Comparison of ENCODE assay signal across 15 cellular contexts in the genomic region with DNA sequence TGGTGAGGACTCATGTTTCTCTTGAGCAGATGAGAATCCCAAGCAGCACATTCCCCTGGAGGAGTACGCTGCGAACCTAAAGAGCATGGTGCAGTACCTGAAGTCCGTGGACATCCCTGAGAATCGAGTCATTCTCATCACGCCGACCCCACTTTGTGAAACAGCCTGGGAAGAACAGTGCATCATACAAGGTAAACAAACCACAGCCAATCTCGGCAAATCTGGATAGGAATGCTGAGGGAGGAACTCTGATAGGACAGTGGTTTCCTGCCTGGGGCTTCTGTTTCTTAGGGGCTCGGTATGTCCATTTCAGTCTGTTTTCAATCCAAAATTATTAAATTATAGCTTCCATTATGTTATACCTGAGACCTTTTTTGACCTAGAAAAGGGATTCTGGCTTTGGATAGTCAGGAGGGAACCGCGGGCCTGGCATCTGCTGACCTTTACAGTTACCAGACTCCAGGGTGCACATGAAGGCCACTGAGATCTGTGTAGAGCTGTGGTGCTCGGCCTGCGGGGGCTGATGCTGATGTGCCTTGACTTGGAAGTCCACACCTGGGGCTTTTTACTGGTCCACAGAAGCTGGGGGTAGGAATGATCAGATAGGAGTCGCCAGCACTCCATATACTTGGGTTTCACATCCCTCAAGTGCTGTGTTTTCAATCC. TPM values are rescaled to one million over a fixed set of nuclear protein-coding genes. Genes with fewer than 3 reads are reported as not detected.
DNase-seq lines count a peak whose midpoint lies in the region; ATAC-seq, FAIRE-seq and TF ChIP-seq lines count a peak whose summit lies in the region.
"Had no signal": no experiment of that assay in that cellular context is flagged by ENCODE, and none has a peak within 500 bp of the region (broad histone marks: within the 10 kb centered on the region; RNA-seq: fewer than 3 reads in every experiment).

No MANE protein-coding gene starts in this region.

- H3K36me3 ChIP-seq in OCI-LY7 (ENCODE audit: insufficient read depth, low read length) (peaks cover 75% of the 10 kb centered on the region), bronchial epithelial cell (ENCODE audit: control insufficient read depth, insufficient read depth, low read length) (peaks cover 21% of the 10 kb centered on the region), mesodermal cell (ENCODE audit: control insufficient read depth, insufficient read depth, low read length) (peaks cover 59% of the 10 kb centered on the region)

- POLR2A ChIA-PET in OCI-LY7 (lab: Charles Lee): interaction anchor here (0.6 to 2.9 kb wide), 8 partner anchors 11 to 420 kb away, joined by 3 to 10 read pairs (median 3); a partner anchor contains a TSS

- no peaks in the 10 kb centered on the region for H4K20me1 ChIP-seq in OCI-LY7 (ENCODE audit: insufficient read depth, low read length)

- no peak for FAIRE-seq in bronchial epithelial cell (lab: Jason Lieb, UNC)

- intact Hi-C loops in OCI-LY7 (cut with micrococcal nuclease; ENCODE audit: unreplicated experiment): no loop called here

- no peak overlapping the region for H3K4me2 ChIP-seq in OCI-LY7 (ENCODE audit: low read length)
- H3K4me2 ChIP-seq: smooth muscle cell had no signal

- WGBS in mesodermal cell (ENCODE audit: insufficient coverage in 2 of 2), 2 experiments: 90 to 94% methylated on average over 7 to 9 of the region's 13 CpGs

- ATAC-seq in GM18873 (IDR thresholded peaks at IDR 0.05; ENCODE audit: low FRiP score, unreplicated experiment) (no peak), GM19023 (IDR thresholded peaks at IDR 0.05; ENCODE audit: unreplicated experiment) (no peak)

- no peaks in the 10 kb centered on the region for H3K27me3 ChIP-seq in bronchial epithelial cell (ENCODE audit: control insufficient read depth, insufficient read depth, low read length)

- peak; percentile 52 for DNase-seq in Daoy (ENCODE audit: low read depth)
- DNase-seq in OCI-LY7 (ENCODE audit: low spot score): no peak
- peak; percentile 70 for DNase-seq in bronchial epithelial cell (ENCODE audit: low read depth)
- no peak for DNase-seq in ureter (ENCODE audit: low spot score)
- DNase-seq in NCI-H1092 (lab: John Stamatoyannopoulos, UW): no peak
- DNase-seq: activated CD4-positive, alpha-beta T cell treated with anti-CD3 and anti-CD28 coated beads, Interleukin-2, amount 50 U/mL, for 48 hours; DMS153; Kasumi-1; NCI-H1694; NCI-H524; T-helper 9 cell had no signal

- CTCF ChIA-PET in OCI-LY7 (lab: Charles Lee; ENCODE audit: unreplicated experiment): no interaction called here

- peaks cover 46% of the 10 kb centered on the region for H3K4me1 ChIP-seq in OCI-LY7 (ENCODE audit: insufficient read depth, low read length, poor library complexity, severe bottlenecking)
- peaks cover 7% of the 10 kb centered on the region for H3K4me1 ChIP-seq in mesodermal cell (ENCODE audit: control insufficient read depth, insufficient read depth, low read length, poor library complexity, severe bottlenecking)

- no peak overlapping the region for H3K4me3 ChIP-seq in OCI-LY7 (ENCODE audit: low read depth, low read length, poor library complexity, severe bottlenecking)
- no peak overlapping the region for H3K4me3 ChIP-seq in bronchial epithelial cell (ENCODE audit: low read depth, low read length)
- H3K4me3 ChIP-seq in mesodermal cell (ENCODE audit: extremely low read depth, insufficient read depth, low read length, poor library complexity, severe bottlenecking): no peak overlapping the region
- H3K4me3 ChIP-seq: smooth muscle cell had no signal

- H3K27ac ChIP-seq in OCI-LY7 (ENCODE audit: low read depth, low read length, poor library complexity, severe bottlenecking): peak overlapping the region; percentile 75
- peak overlapping the region; percentile 53 for H3K27ac ChIP-seq in mesodermal cell (ENCODE audit: low read depth, low read length, severe bottlenecking)

- H2AFZ ChIP-seq in OCI-LY7 (ENCODE audit: low read length): no peak overlapping the region

- H3K9me2 ChIP-seq in OCI-LY7 (ENCODE audit: insufficient read depth, low read length): no peaks in the 10 kb centered on the region

- TF ChIP-seq CTCF in OCI-LY7 (conservative IDR thresholded peaks at IDR 0.05; ENCODE audit: low read length) (no peak), bronchial epithelial cell (IDR thresholded peaks at IDR 0.05; ENCODE audit: insufficient read depth, low read length, severe bottlenecking) (no peak)

- no TSS peak for BruUV-seq in OCI-LY7 (replicated peaks; lab: Mats Ljungman, UMichigan)

- H3K79me2 ChIP-seq in OCI-LY7 (ENCODE audit: insufficient read depth, low read depth, low read length): no peaks in the 10 kb centered on the region

- H3K9me3 ChIP-seq in OCI-LY7 (ENCODE audit: low read length) (no peaks in the 10 kb centered on the region), mesodermal cell (ENCODE audit: control insufficient read depth, low read length) (peaks cover 6% of the 10 kb centered on the region)

RNA-seq across cellular contexts. Expression of a gene that starts 7.0 kb away (rescaled TPM):
- total RNA-seq in Daoy (2014; rRNA removed; shearing (Covaris generic)): 34.6 and 38.1 TPM in 2 replicates
- total RNA-seq in OCI-LY7 (2014; rRNA removed; shearing (Covaris generic)): 0.66 and 0.98 TPM in 2 replicates
- total RNA-seq in OCI-LY7 (2022) (3.8 and 7.0 TPM in 2 replicates), bronchial epithelial cell (66.3 and 68.7 TPM in 2 replicates), ureter (51.8 TPM)
- polyA plus RNA-seq in mesodermal cell (2013, experiment 1 of 2): 20.6 TPM
- polyA plus RNA-seq in mesodermal cell (2013, experiment 2 of 2): 18.0 TPM

RNA-seq across cellular contexts. Expression of a gene that starts 57.9 kb away (rescaled TPM):
- total RNA-seq in Daoy (2014; rRNA removed; shearing (Covaris generic)): 95.6 and 164 TPM in 2 replicates
- 52.0 and 54.5 TPM in 2 replicates for total RNA-seq in OCI-LY7 (2014; rRNA removed; shearing (Covaris generic))
- total RNA-seq in OCI-LY7 (2022) (88.3 and 95.2 TPM in 2 replicates), bronchial epithelial cell (42.4 and 50.8 TPM in 2 replicates), ureter (33.2 TPM)
- polyA plus RNA-seq in mesodermal cell (2013, experiment 1 of 2): 77.3 TPM
- polyA plus RNA-seq in mesodermal cell (2013, experiment 2 of 2): 76.0 TPM

RNA-seq across cellular contexts. Expression of a gene that starts 58.1 kb away (rescaled TPM):
- 34.5 and 44.4 TPM in 2 replicates for total RNA-seq in Daoy (2014; rRNA removed; shearing (Covaris generic))
- total RNA-seq in OCI-LY7 (2014; rRNA removed; shearing (Covaris generic)): 51.9 and 54.0 TPM in 2 replicates
- total RNA-seq in OCI-LY7 (2022): 102 and 105 TPM in 2 replicates
- total RNA-seq in bronchial epithelial cell: 18.7 and 37.6 TPM in 2 replicates
- 59.3 TPM for polyA plus RNA-seq in mesodermal cell (2013, experiment 1 of 2)
- polyA plus RNA-seq in mesodermal cell (2013, experiment 2 of 2): 76.7 TPM
- 79.5 TPM for total RNA-seq in ureter

Comparison
In these comparisons a context has a peak if more than half of its experiments do, and no peak if none do; other contexts are left out.
1. DNase-seq: peak in Daoy (single experiment) and bronchial epithelial cell (single experiment); none in OCI-LY7 (single experiment), ureter (single experiment) and NCI-H1092 (single experiment).